ENCODE assay signal across 2 cellular contexts in genomic region chr10:77139746-77140145, GRCh38.
TF ChIP-seq lines count a peak whose summit lies in the region.

No MANE protein-coding gene starts in this region.

TF ChIP-seq in HepG2, 621 proteins besides CTCF, POLR2A, EP300 and RAD21:
- TF ChIP-seq ZFP91 (CRISPR knock-in tag; IDR thresholded peaks at IDR 0.05; ENCODE audit: borderline replicate concordance) (no peak), NFE2 (CRISPR knock-in tag; IDR thresholded peaks at IDR 0.05) (no peak), ZNF317 (CRISPR knock-in tag; IDR thresholded peaks at IDR 0.05) (no peak), MAFK (conservative IDR thresholded peaks at IDR 0.05 in 1 of 2, IDR thresholded peaks at IDR 0.05 in 1 of 2; ENCODE audit: low read length in 2 of 2) (peak; percentile 95 to 96), ZKSCAN1 (IDR thresholded peaks at IDR 0.05; ENCODE audit: low read length) (no peak), MAFF (IDR thresholded peaks at IDR 0.05; ENCODE audit: low read depth, low read length) (peak; percentile 95), HOXA9 (CRISPR knock-in tag; IDR thresholded peaks at IDR 0.05; ENCODE audit: borderline replicate concordance) (no peak), NR1H2 (CRISPR knock-in tag; IDR thresholded peaks at IDR 0.05; ENCODE audit: borderline replicate concordance, low read depth) (no peak), NFE2L2 (IDR thresholded peaks at IDR 0.05; ENCODE audit: low read length) (peak; percentile 67; the same call in 1 of the 2 replicates)

TF ChIP-seq in H1, 55 proteins besides CTCF, POLR2A, EP300 and RAD21:
- TF ChIP-seq BCL11A (IDR thresholded peaks at IDR 0.05; ENCODE audit: low read depth in 2 of 2, low read length in 2 of 2): no peak
- TF ChIP-seq MAFK (IDR thresholded peaks at IDR 0.05; ENCODE audit: low read depth, low read length): peak; percentile 80
- no peak for TF ChIP-seq SP4 (IDR thresholded peaks at IDR 0.05; ENCODE audit: low read length)
